Comparison of ENCODE assay signal across 8 cellular contexts in the genomic region with DNA sequence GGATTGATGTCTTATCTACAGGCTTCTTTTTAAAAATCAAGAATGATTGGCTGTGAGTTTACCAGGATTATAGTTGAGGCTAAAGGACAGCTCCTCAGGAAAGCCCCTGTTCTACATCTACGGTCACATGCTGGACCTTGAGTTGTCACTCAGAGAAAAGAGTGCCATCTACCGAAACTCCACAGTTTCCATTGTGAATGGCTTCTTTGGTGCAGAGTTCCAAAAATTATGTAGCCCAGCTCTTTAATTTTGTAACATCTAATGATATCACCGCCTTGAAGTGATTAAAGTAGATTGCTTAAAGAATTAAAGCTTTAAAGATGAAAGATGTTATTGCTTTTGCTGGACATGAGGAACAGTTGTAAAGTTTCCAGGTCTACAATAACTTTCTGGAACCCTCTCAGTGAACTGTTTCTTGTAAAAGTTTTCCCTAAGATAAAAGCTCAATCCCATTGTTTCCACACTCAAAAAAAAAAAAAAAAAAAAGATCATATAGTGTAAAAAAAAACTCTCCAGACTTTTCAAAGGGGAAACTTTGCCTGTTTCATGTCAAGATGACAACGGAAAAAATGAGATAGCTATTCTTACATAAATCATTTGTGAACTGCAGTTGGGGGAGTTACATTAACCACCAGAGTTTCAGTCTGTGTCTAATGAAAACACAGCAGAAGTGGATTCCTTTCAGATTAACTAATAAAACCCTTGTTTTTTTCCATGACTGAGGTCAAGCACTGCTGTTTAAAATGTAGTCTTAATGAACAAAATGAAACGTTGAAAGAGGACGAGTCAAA. TPM values are rescaled to one million over a fixed set of nuclear protein-coding genes. Genes with fewer than 3 reads are reported as not detected.
A peak's percentile ranks its signal among the peaks of the same experiment; 100 is the strongest.
DNase-seq lines count a peak whose midpoint lies in the region; ATAC-seq lines count a peak whose summit lies in the region.

No MANE protein-coding gene starts in this region.

- H3K27ac ChIP-seq in SK-N-MC = peak overlapping the region; percentile 99

- peak overlapping the region; percentile 72 for H3K4me3 Mint-ChIP-seq in stimulated activated naive CD8-positive, alpha-beta T cell treated with anti-CD3 and anti-CD28 coated beads, Interleukin-15, Interleukin-2, amounts not matched to agents 100 ng/mL and 50 ng/mL, for 24 hours

- H3K4me3 ChIP-seq in SK-N-MC = peak overlapping the region; percentile 90

- DNase-seq in A172 (ENCODE audit: low spot score) (peak; percentile 84), SK-N-MC (ENCODE audit: low read depth, low spot score) (no peak), left ventricle myocardium superior (no peak), activated gamma-delta T cell (lab: John Stamatoyannopoulos, UW) (no peak), posterior vena cava (ENCODE audit: low spot score) (no peak)

- no peaks in the 10 kb centered on the region for H3K36me3 ChIP-seq in SK-N-MC (ENCODE audit: insufficient read depth, low read length)

- H3K27me3 Mint-ChIP-seq in stimulated activated naive CD8-positive, alpha-beta T cell treated with anti-CD3 and anti-CD28 coated beads, Interleukin-15, Interleukin-2, amounts not matched to agents 100 ng/mL and 50 ng/mL, for 24 hours = peaks cover 20% of the 10 kb centered on the region

- no peaks in the 10 kb centered on the region for H3K9me3 Mint-ChIP-seq in stimulated activated naive CD8-positive, alpha-beta T cell treated with anti-CD3 and anti-CD28 coated beads, Interleukin-15, Interleukin-2, amounts not matched to agents 100 ng/mL and 50 ng/mL, for 24 hours

- no peaks in the 10 kb centered on the region for H3K9me3 ChIP-seq in SK-N-MC (ENCODE audit: low read depth, low read length)

- H3K27ac Mint-ChIP-seq in stimulated activated naive CD8-positive, alpha-beta T cell treated with anti-CD3 and anti-CD28 coated beads, Interleukin-15, Interleukin-2, amounts not matched to agents 100 ng/mL and 50 ng/mL, for 24 hours = peak overlapping the region; percentile 85

- no peaks in the 10 kb centered on the region for H3K36me3 Mint-ChIP-seq in stimulated activated naive CD8-positive, alpha-beta T cell treated with anti-CD3 and anti-CD28 coated beads, Interleukin-15, Interleukin-2, amounts not matched to agents 100 ng/mL and 50 ng/mL, for 24 hours (ENCODE audit: low read depth)

- intact Hi-C loops in left ventricle myocardium superior (cut with micrococcal nuclease) = loop anchor here (10.0 kb wide), 2 partner anchors 194 to 454 kb away; no protein-coding TSS in a partner anchor
- intact Hi-C loops in posterior vena cava (cut with DNase I) = loop anchor here (5.0 to 10.0 kb wide), 2 partner anchors 191 to 454 kb away; no protein-coding TSS in a partner anchor

- H3K4me1 Mint-ChIP-seq in stimulated activated naive CD8-positive, alpha-beta T cell treated with anti-CD3 and anti-CD28 coated beads, Interleukin-15, Interleukin-2, amounts not matched to agents 100 ng/mL and 50 ng/mL, for 24 hours (ENCODE audit: low read depth) = peaks cover 19% of the 10 kb centered on the region

- peak overlapping the region; percentile 75 for H3K9ac ChIP-seq in SK-N-MC (ENCODE audit: insufficient read length)

- ATAC-seq in GM18870 (IDR thresholded peaks at IDR 0.05; ENCODE audit: unreplicated experiment) (peak; percentile 88), HG02973 (IDR thresholded peaks at IDR 0.05; ENCODE audit: unreplicated experiment) (peak; percentile 90), left ventricle myocardium superior (peak; percentile 55)

RNA-seq across cellular contexts. Expression of a gene that starts 4.3 kb away (rescaled TPM):
- 563 and 691 TPM in 2 replicates for total RNA-seq in A172 (2014; rRNA removed; shearing (Covaris generic))
- total RNA-seq in left ventricle myocardium superior = 51.8 TPM
- 1,000 to 10,000 TPM in 1 of 2 donors, 100 to 1,000 TPM in 1; 826 to 2,244 TPM for total RNA-seq in posterior vena cava

Comparison
In these comparisons a context has a peak if more than half of its experiments do, and no peak if none do; other contexts are left out.
1. RNA of a gene that starts 4.3 kb away (total RNA-seq): 826 to 2,244 TPM in posterior vena cava and 563 to 691 TPM in A172; 51.8 TPM in left ventricle myocardium superior (single experiment); every median in the first group is over 10 times any median in the second.
2. Peak in every context shown above with its lines, with median percentiles within 50 percentile points of each other: ATAC-seq.